ENCODE assay signal across 1 cellular context in genomic region chr14:89669209-89669608, GRCh38.
TF ChIP-seq lines count a peak whose summit lies in the region.

No MANE protein-coding gene starts in this region.

TF ChIP-seq in HepG2, 621 proteins besides CTCF, POLR2A, EP300 and RAD21 (continued from another document):
- TF ChIP-seq PREB (CRISPR knock-in tag; IDR thresholded peaks at IDR 0.05) (no peak), ZFP37 (CRISPR knock-in tag; IDR thresholded peaks at IDR 0.05; ENCODE audit: borderline replicate concordance) (no peak), CC2D1A (CRISPR knock-in tag; IDR thresholded peaks at IDR 0.05) (no peak), ZHX1 (CRISPR knock-in tag; IDR thresholded peaks at IDR 0.05; ENCODE audit: low read depth) (no peak), ZNF563 (CRISPR knock-in tag; IDR thresholded peaks at IDR 0.05) (no peak), ZNF251 (CRISPR knock-in tag; IDR thresholded peaks at IDR 0.05) (no peak), ZNF644 (CRISPR knock-in tag; IDR thresholded peaks at IDR 0.05; ENCODE audit: low read depth) (no peak), FOXK2 (IDR thresholded peaks at IDR 0.05) (no peak), GMEB2 (CRISPR knock-in tag; IDR thresholded peaks at IDR 0.05; ENCODE audit: low read depth) (no peak), ZNF569 (CRISPR knock-in tag; IDR thresholded peaks at IDR 0.05; ENCODE audit: borderline replicate concordance) (no peak), TARDBP (CRISPR knock-in tag; IDR thresholded peaks at IDR 0.05) (no peak), RNF2 (conservative IDR thresholded peaks at IDR 0.05; ENCODE audit: low read depth) (no peak), ZNF670 (CRISPR knock-in tag; IDR thresholded peaks at IDR 0.05; ENCODE audit: borderline replicate concordance) (no peak), ZNF672 (CRISPR knock-in tag; IDR thresholded peaks at IDR 0.05) (no peak)
